ENCODE assay signal across 9 cellular contexts in the genomic region with DNA sequence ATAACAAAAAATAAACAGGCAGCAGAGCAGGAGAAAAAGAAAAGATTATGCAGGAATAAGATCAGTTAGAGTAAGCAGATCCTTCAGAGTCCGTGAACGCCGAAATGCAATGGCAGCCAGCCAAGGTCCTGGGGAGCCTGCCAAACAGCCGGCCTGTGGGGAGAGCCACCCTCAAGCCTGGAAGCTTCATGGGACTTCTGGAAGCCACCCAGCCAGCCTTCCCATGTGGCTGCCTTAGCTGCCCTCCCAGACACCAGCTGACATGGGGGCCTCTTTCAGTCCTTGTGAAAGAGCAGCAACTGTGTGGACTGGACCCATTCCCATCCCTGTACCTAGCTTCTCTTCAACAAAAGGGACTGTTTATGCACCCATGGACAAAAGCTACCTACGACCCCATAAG.
A peak's percentile ranks its signal among the peaks of the same experiment; 100 is the strongest.
DNase-seq lines count a peak whose midpoint lies in the region; ATAC-seq and TF ChIP-seq lines count a peak whose summit lies in the region.
"Had no signal": no experiment of that assay in that cellular context is flagged by ENCODE, and none has a peak within 500 bp of the region (broad histone marks: within the 10 kb centered on the region; RNA-seq: fewer than 3 reads in every experiment).

No MANE protein-coding gene starts in this region.

- POLR2A ChIA-PET in SK-N-SH (lab: Yijun Ruan, JAX): no interaction called here

- H3K4me1 Mint-ChIP-seq in endothelial cell (ENCODE audit: unreplicated experiment): no peaks in the 10 kb centered on the region

- no peaks in the 10 kb centered on the region for H3K36me3 ChIP-seq in SK-N-SH (replicated peaks in 1 of 2; ENCODE audit: control insufficient read depth in 1 of 2, insufficient read depth in 2 of 2, low read length in 1 of 2)
- peaks cover 0 to 8% (median 0%) of the 10 kb centered on the region in 9 donors for H3K36me3 ChIP-seq in heart right ventricle

- H3K4me1 ChIP-seq in SK-N-SH (ENCODE audit: control insufficient read depth in 1 of 2, insufficient read depth in 2 of 2, low read depth in 1 of 2, low read length in 1 of 2) (peaks cover 0 to 23% of the 10 kb centered on the region in 2 experiments; a peak in 1 of 4 replicates), heart right ventricle (peaks cover 7 to 31% (median 18%) of the 10 kb centered on the region in 9 donors)

- no peak overlapping the region for H3K9ac ChIP-seq in SK-N-SH

- peak; percentile 66 for DNase-seq in EH (ENCODE audit: low read depth)
- peak; percentile 72 for DNase-seq in SK-N-SH
- DNase-seq in heart right ventricle: peak; percentile 92 to 95
- peak; percentile 22 for DNase-seq in renal cortical epithelial cell (ENCODE audit: low read depth)
- no peak for DNase-seq in activated CD4-positive, alpha-beta T cell treated with anti-CD3 and anti-CD28 coated beads for 1 hour
- no peak for DNase-seq in NCI-H748 treated with DMSO at 0.1 percent for 48 hours (lab: John Stamatoyannopoulos, UW)
- DNase-seq in endothelial cell (ENCODE audit: low spot score): no peak
- DNase-seq: stimulated activated naive CD4-positive, alpha-beta T cell had no signal

- WGBS in SK-N-SH (ENCODE audit: low lambda C conversion rate): 14% methylated on average over 5 of the region's 5 CpGs
- WGBS in heart right ventricle, 2 donors: 16 to 18% methylated on average over 5 of the region's 5 CpGs

- no peak for TF ChIP-seq CTCF in SK-N-SH (IDR thresholded peaks at IDR 0.05)
- no peak for TF ChIP-seq CTCF in heart right ventricle (IDR thresholded peaks at IDR 0.05)
- no peak for TF ChIP-seq CTCF in endothelial cell (IDR thresholded peaks at IDR 0.05; ENCODE audit: unreplicated experiment)

- H3K4me3 ChIP-seq in SK-N-SH (ENCODE audit: low read depth in 2 of 2, low read length in 1 of 2) (no peak overlapping the region), heart right ventricle (no peak overlapping the region)

- intact Hi-C loops in heart right ventricle (cut with DNase I): no loop called here

- H3K27me3 ChIP-seq in SK-N-SH (ENCODE audit: insufficient read depth) (no peaks in the 10 kb centered on the region), heart right ventricle (no peaks in the 10 kb centered on the region)

- no peaks in the 10 kb centered on the region for H3K9me2 ChIP-seq in SK-N-SH

- no peaks in the 10 kb centered on the region for H3K36me3 Mint-ChIP-seq in endothelial cell (ENCODE audit: low read depth, unreplicated experiment)

- H2AFZ ChIP-seq in SK-N-SH (ENCODE audit: low read depth): no peak overlapping the region

- CTCF ChIA-PET in SK-N-SH (lab: Yijun Ruan, JAX): interaction anchor here (0.8 to 4.0 kb wide), 4 partner anchors 8 to 274 kb away, joined by 3 to 11 read pairs (median 7); no protein-coding TSS in a partner anchor

- no peaks in the 10 kb centered on the region for H3K27me3 Mint-ChIP-seq in endothelial cell (ENCODE audit: unreplicated experiment)

- ATAC-seq in heart right ventricle: peak; percentile 90 to 98 (median 95)
- no peak for ATAC-seq in HG03280 (IDR thresholded peaks at IDR 0.05; ENCODE audit: unreplicated experiment)

- no peak overlapping the region for H3K27ac Mint-ChIP-seq in endothelial cell (ENCODE audit: unreplicated experiment)

- H4K20me1 ChIP-seq in SK-N-SH (ENCODE audit: insufficient read depth): no peaks in the 10 kb centered on the region

- H3K4me2 ChIP-seq in SK-N-SH: no peak overlapping the region

- H3K9me3 ChIP-seq in SK-N-SH (no peaks in the 10 kb centered on the region), heart right ventricle (no peaks in the 10 kb centered on the region)

- TF ChIP-seq EP300 in SK-N-SH (IDR thresholded peaks at IDR 0.05; ENCODE audit: borderline replicate concordance in 1 of 2, low read depth in 1 of 2, low read length in 1 of 2): peak in 1 of 2 experiments; percentile 67; a peak in 2 of 4 replicates

- TF ChIP-seq RAD21 in SK-N-SH (IDR thresholded peaks at IDR 0.05; ENCODE audit: low read length): no peak

- no peak overlapping the region for H3K4me3 Mint-ChIP-seq in endothelial cell (ENCODE audit: unreplicated experiment)

- H3F3A ChIP-seq in SK-N-SH (replicated peaks; ENCODE audit: insufficient read depth): no peaks in the 10 kb centered on the region

- no peaks in the 10 kb centered on the region for H3K9me3 Mint-ChIP-seq in endothelial cell (ENCODE audit: unreplicated experiment)

- H3K27ac ChIP-seq in SK-N-SH (ENCODE audit: low read depth in 2 of 2, low read length in 1 of 2) (peak overlapping the region in 1 of 2 experiments; percentile 71; a peak in 2 of 4 replicates), heart right ventricle (peak overlapping the region in 6 of 10 donors; percentile 36 to 72 (median 52))

- no peaks in the 10 kb centered on the region for H3K79me2 ChIP-seq in SK-N-SH (ENCODE audit: insufficient read depth)

TF ChIP-seq in SK-N-SH, 30 proteins besides CTCF, POLR2A, EP300 and RAD21:
- TF ChIP-seq ELF1 (IDR thresholded peaks at IDR 0.05) (no peak), MXI1 (IDR thresholded peaks at IDR 0.05; ENCODE audit: low read depth, low read length) (no peak; the same call in 1 of the 2 replicates), TEAD4 (IDR thresholded peaks at IDR 0.05; ENCODE audit: borderline replicate concordance, insufficient read depth) (no peak)

Comparison
In these comparisons a context has a peak if more than half of its experiments do, and no peak if none do; other contexts are left out.
1. DNase-seq: peak in EH (single experiment), SK-N-SH (single experiment), heart right ventricle (2 of 2) and renal cortical epithelial cell (single experiment); none in activated CD4-positive, alpha-beta T cell treated with anti-CD3 and anti-CD28 coated beads for 1 hour (single experiment), NCI-H748 treated with DMSO at 0.1 percent for 48 hours (single experiment) and endothelial cell (single experiment).